Comparison of ENCODE assay signal across 28 cellular contexts in the genomic region with DNA sequence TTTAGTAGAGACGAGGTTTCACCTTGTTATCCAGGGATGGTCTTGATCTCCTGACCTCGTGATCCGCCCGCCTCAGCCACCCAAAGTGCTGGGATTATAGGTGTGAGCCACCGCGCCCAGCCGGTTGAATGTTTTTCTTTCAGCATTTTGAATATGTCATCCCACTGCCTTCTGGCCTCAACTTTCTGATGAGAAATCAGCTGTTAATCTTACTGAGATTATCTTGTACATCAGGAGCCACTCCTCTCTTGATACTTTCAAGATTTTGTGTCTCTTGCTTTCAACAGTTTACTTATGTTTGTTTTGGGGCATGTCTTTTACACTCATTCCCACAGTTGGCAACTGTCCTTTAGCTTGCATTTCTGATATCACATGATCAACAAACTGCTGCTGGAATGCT.
"Had no signal": no experiment of that assay in that cellular context is flagged by ENCODE, and none has a peak within 500 bp of the region (broad histone marks: within the 10 kb centered on the region; RNA-seq: fewer than 3 reads in every experiment).

No MANE protein-coding gene starts in this region.

- H3K4me3 Mint-ChIP-seq: activated CD4-positive, alpha-beta memory T cell treated with anti-CD3 and anti-CD28 coated beads, Interleukin-2, amount 10 ng/mL, durations not matched to agents 7 days and 5 days; activated CD4-positive, alpha-beta T cell treated with anti-CD3 and anti-CD28 coated beads, Interleukin-2, amount 10 ng/mL, durations not matched to agents 7 days and 5 days; activated naive CD4-positive, alpha-beta T cell treated with anti-CD3 and anti-CD28 coated beads, Interleukin-2, amount 10 ng/mL, durations not matched to agents 7 days and 5 days; activated naive CD8-positive, alpha-beta T cell; activated T-cell treated with anti-CD3 and anti-CD28 coated beads, Interleukin-2, amount 50 U/mL, for 24 hours; activated T-cell treated with anti-CD3 and anti-CD28 coated beads, Interleukin-2, amount 50 U/mL, for 72 hours; dendritic cell treated with granulocyte-macrophage colony-stimulating factor and Interleukin-4, amounts not matched to agents 40 ng/mL and 50 ng/mL, for 4 days; endodermal cell had no signal

- H3K4me3 ChIP-seq: body of pancreas, colonic mucosa, dorsolateral prefrontal cortex, gastrocnemius medialis, heart left ventricle had no signal

- H3K36me3 ChIP-seq: colonic mucosa, gastrocnemius medialis, heart left ventricle had no signal

- H3K27ac ChIP-seq: body of pancreas, colonic mucosa, dorsolateral prefrontal cortex, foreskin keratinocyte, gastrocnemius medialis, heart left ventricle had no signal

- H3K4me1 ChIP-seq: body of pancreas, colonic mucosa, foreskin keratinocyte, gastrocnemius medialis, heart left ventricle had no signal

- H3K9me3 ChIP-seq: colonic mucosa, gastrocnemius medialis had no signal

- ATAC-seq: activated T-cell treated with anti-CD3 and anti-CD28 coated beads, Interleukin-2, amount 50 U/mL, for 72 hours; body of pancreas; esophagus mucosa; foreskin keratinocyte; gastrocnemius medialis; heart left ventricle had no signal

- DNase-seq: activated CD4-positive, alpha-beta memory T cell treated with anti-CD3 and anti-CD28 coated beads, Interleukin-2, amount 10 ng/mL, durations not matched to agents 7 days and 5 days; activated CD4-positive, alpha-beta T cell treated with anti-CD3 and anti-CD28 coated beads for 1 hour; activated CD4-positive, alpha-beta T cell treated with anti-CD3 and anti-CD28 coated beads for 4 hours; activated CD4-positive, alpha-beta T cell treated with anti-CD3 and anti-CD28 coated beads, Interleukin-2, amount 10 ng/mL, durations not matched to agents 7 days and 5 days; activated CD4-positive, alpha-beta T cell treated with anti-CD3 and anti-CD28 coated beads, Interleukin-2, amount 50 U/mL, for 4 hours; activated CD8-positive, alpha-beta memory T cell treated with anti-CD3 and anti-CD28 coated beads, Interleukin-2, amount 50 U/mL, for 48 hours; activated gamma-delta T cell; activated naive CD4-positive, alpha-beta T cell; activated naive CD4-positive, alpha-beta T cell treated with anti-CD3 and anti-CD28 coated beads, Interleukin-2, amount 10 ng/mL, durations not matched to agents 7 days and 5 days; activated T-cell treated with anti-CD3 and anti-CD28 coated beads for 4 hours; activated T-cell treated with anti-CD3 and anti-CD28 coated beads, Interleukin-2, amount 50 U/mL, for 24 hours; activated T-cell treated with anti-CD3 and anti-CD28 coated beads, Interleukin-2, amount 50 U/mL, for 72 hours; amygdala; aorta; body of pancreas; caudate nucleus; colonic mucosa; dorsolateral prefrontal cortex; effector memory CD4-positive, alpha-beta T cell; endodermal cell; foreskin keratinocyte; gastrocnemius medialis; glutamatergic neuron; heart left ventricle; T-helper 2 cell had no signal

- H3K27me3 ChIP-seq: body of pancreas, colonic mucosa, dorsolateral prefrontal cortex, foreskin keratinocyte, gastrocnemius medialis, heart left ventricle had no signal

- H3K4me1 Mint-ChIP-seq: activated CD4-positive, alpha-beta memory T cell treated with anti-CD3 and anti-CD28 coated beads, Interleukin-2, amount 10 ng/mL, durations not matched to agents 7 days and 5 days; activated CD4-positive, alpha-beta T cell treated with anti-CD3 and anti-CD28 coated beads, Interleukin-2, amount 10 ng/mL, durations not matched to agents 7 days and 5 days; activated naive CD4-positive, alpha-beta T cell treated with anti-CD3 and anti-CD28 coated beads, Interleukin-2, amount 10 ng/mL, durations not matched to agents 7 days and 5 days; endodermal cell had no signal

- H3K27ac Mint-ChIP-seq: activated CD4-positive, alpha-beta memory T cell treated with anti-CD3 and anti-CD28 coated beads, Interleukin-2, amount 10 ng/mL, durations not matched to agents 7 days and 5 days; activated CD4-positive, alpha-beta T cell treated with anti-CD3 and anti-CD28 coated beads, Interleukin-2, amount 10 ng/mL, durations not matched to agents 7 days and 5 days; activated naive CD4-positive, alpha-beta T cell treated with anti-CD3 and anti-CD28 coated beads, Interleukin-2, amount 10 ng/mL, durations not matched to agents 7 days and 5 days; activated naive CD8-positive, alpha-beta T cell; activated T-cell treated with anti-CD3 and anti-CD28 coated beads, Interleukin-2, amount 50 U/mL, for 24 hours; activated T-cell treated with anti-CD3 and anti-CD28 coated beads, Interleukin-2, amount 50 U/mL, for 72 hours; dendritic cell treated with granulocyte-macrophage colony-stimulating factor and Interleukin-4, amounts not matched to agents 40 ng/mL and 50 ng/mL, for 4 days; endodermal cell had no signal

- H3K27me3 Mint-ChIP-seq: activated CD4-positive, alpha-beta memory T cell treated with anti-CD3 and anti-CD28 coated beads, Interleukin-2, amount 10 ng/mL, durations not matched to agents 7 days and 5 days; activated CD4-positive, alpha-beta T cell treated with anti-CD3 and anti-CD28 coated beads, Interleukin-2, amount 10 ng/mL, durations not matched to agents 7 days and 5 days; activated naive CD4-positive, alpha-beta T cell treated with anti-CD3 and anti-CD28 coated beads, Interleukin-2, amount 10 ng/mL, durations not matched to agents 7 days and 5 days; activated naive CD8-positive, alpha-beta T cell; dendritic cell treated with granulocyte-macrophage colony-stimulating factor and Interleukin-4, amounts not matched to agents 40 ng/mL and 50 ng/mL, for 4 days had no signal
